ENCODE assay signal across 15 cellular contexts in the genomic region with DNA sequence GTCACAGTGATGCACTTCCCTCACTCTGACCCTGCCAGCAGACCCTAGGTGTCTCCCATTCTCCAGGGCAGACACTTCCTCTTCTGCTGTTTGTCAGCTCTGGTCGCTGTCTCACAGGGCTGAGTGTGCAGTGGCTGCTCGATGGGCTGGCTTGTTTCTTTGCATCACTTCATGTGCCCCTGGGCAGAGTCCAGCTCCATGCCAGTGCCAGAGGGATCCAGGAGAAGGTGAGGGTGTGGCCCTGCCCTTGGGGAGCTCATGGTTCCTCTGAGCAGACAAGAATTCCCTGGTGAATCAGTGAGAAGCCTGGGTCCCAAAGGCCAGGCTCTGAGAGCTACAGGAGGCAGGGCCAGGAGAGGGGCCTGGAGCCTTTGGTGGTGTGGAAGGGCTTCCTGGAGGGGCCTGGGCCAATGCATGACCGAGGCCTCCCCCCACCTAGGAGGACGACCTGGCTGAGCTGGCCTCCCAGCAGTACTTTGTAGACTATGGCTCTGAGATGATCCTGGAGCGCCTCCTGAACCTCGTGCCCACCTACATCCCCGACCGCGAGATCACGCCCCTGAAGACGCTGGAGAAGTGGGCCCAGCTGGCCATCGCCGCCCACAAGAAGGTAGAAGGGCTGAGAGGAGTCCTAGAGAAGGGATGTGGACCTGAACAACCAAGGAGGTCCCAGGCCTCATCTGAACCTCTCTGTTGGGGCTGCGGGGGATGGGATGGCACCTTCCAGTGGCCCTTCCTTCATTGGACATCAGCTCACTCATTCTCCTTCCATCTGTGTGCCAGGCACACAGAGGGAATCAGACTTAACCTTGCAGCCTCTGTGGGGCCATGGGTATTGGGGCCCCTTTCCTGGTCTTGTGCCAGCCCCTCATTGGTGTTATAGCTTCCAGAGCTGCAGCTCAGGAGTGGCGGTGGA.
DNase-seq lines count a peak whose midpoint lies in the region; ATAC-seq, FAIRE-seq and TF ChIP-seq lines count a peak whose summit lies in the region.
"Had no signal": no experiment of that assay in that cellular context is flagged by ENCODE, and none has a peak within 500 bp of the region (broad histone marks: within the 10 kb centered on the region; RNA-seq: fewer than 3 reads in every experiment).

No MANE protein-coding gene starts in this region.

- TF ChIP-seq POLR2A in NB4 (IDR thresholded peaks at IDR 0.05; ENCODE audit: extremely low read depth, insufficient read length): no peak

- CTCF ChIA-PET in WTC11 (lab: Charles Lee): interaction anchor here (0.7 to 2.3 kb wide), 4 partner anchors 17 to 396 kb away, joined by 3 to 14 read pairs (median 6); a partner anchor contains a TSS

- H3K4me3 Mint-ChIP-seq in WTC11: no peak overlapping the region
- H3K4me3 Mint-ChIP-seq: CD14-positive monocyte had no signal

- DNase-seq in left cardiac atrium (peak; percentile 16), right atrium auricular region (ENCODE audit: low spot score) (no peak), NB4 (ENCODE audit: low read depth) (peak; percentile 54), lower lobe of right lung (peak; percentile 26), urothelium cell line (ENCODE audit: low spot score) (no peak), MM.1S (no peak), WTC11 (ENCODE audit: low spot score) (no peak)
- DNase-seq: Karpas-422, NCI-H1436, NCI-H2029 treated with DMSO at 0.1 percent for 48 hours, NCI-H774, RPMI8226 had no signal

- FAIRE-seq in urothelium cell line (lab: Jason Lieb, UNC): peak; percentile 35
- FAIRE-seq: H1 had no signal

- no peak overlapping the region for H3K4me2 ChIP-seq in MM.1S (ENCODE audit: low read depth, low read length)

- H3K36me3 ChIP-seq in right atrium auricular region: no peaks in the 10 kb centered on the region
- H3K36me3 ChIP-seq in lower lobe of right lung: no peaks in the 10 kb centered on the region
- no peaks in the 10 kb centered on the region for H3K36me3 ChIP-seq in MM.1S (replicated peaks; ENCODE audit: insufficient read depth, low read length)

- intact Hi-C loops in left cardiac atrium (cut with DNase I): no loop called here
- intact Hi-C loops in lower lobe of right lung (cut with DNase I): no loop called here

- H3K4me1 ChIP-seq in right atrium auricular region (no peaks in the 10 kb centered on the region), lower lobe of right lung (no peaks in the 10 kb centered on the region), MM.1S (ENCODE audit: low read length) (no peaks in the 10 kb centered on the region)

- H2AFZ ChIP-seq in MM.1S (ENCODE audit: low read length): no peak overlapping the region

- peaks cover 5% of the 10 kb centered on the region for H3K4me1 Mint-ChIP-seq in WTC11

- H3K27ac ChIP-seq in right atrium auricular region (no peak overlapping the region), lower lobe of right lung (no peak overlapping the region), MM.1S (ENCODE audit: low read length) (no peak overlapping the region)

- H3K27me3 Mint-ChIP-seq in WTC11 (ENCODE audit: low read depth): no peaks in the 10 kb centered on the region; the same call in 1 of the 2 replicates

- no peak overlapping the region for H3K9ac ChIP-seq in MM.1S (ENCODE audit: low read length)

- H4K20me1 ChIP-seq in MM.1S (ENCODE audit: insufficient read depth, low read length): no peaks in the 10 kb centered on the region

- no peaks in the 10 kb centered on the region for H3K9me3 ChIP-seq in right atrium auricular region
- H3K9me3 ChIP-seq in lower lobe of right lung: no peaks in the 10 kb centered on the region
- H3K9me3 ChIP-seq in MM.1S (replicated peaks; ENCODE audit: insufficient read depth, low read length): no peaks in the 10 kb centered on the region

- H3F3A ChIP-seq in MM.1S (ENCODE audit: insufficient read depth, low read length): no peaks in the 10 kb centered on the region

- no peak overlapping the region for H3K4me3 ChIP-seq in right atrium auricular region
- H3K4me3 ChIP-seq in NB4 (ENCODE audit: low read depth, low read length): no peak overlapping the region
- no peak overlapping the region for H3K4me3 ChIP-seq in lower lobe of right lung
- no peak overlapping the region for H3K4me3 ChIP-seq in MM.1S (ENCODE audit: low read length)

- TF ChIP-seq CTCF in right atrium auricular region (IDR thresholded peaks at IDR 0.05) (no peak), NB4 (IDR thresholded peaks at IDR 0.05; ENCODE audit: low read depth, low read length) (no peak), lower lobe of right lung (IDR thresholded peaks at IDR 0.05) (no peak), MM.1S (IDR thresholded peaks at IDR 0.05; ENCODE audit: low read length) (no peak), WTC11 (IDR thresholded peaks at IDR 0.05) (no peak)

- H3K79me2 ChIP-seq in MM.1S (ENCODE audit: low read length): no peaks in the 10 kb centered on the region

- POLR2A ChIA-PET in WTC11 (lab: Charles Lee): no interaction called here

- H3K9me3 Mint-ChIP-seq in WTC11: no peaks in the 10 kb centered on the region

- no peaks in the 10 kb centered on the region for H3K9me2 ChIP-seq in MM.1S (replicated peaks; ENCODE audit: insufficient read depth, low read length)

- H3K27ac Mint-ChIP-seq in WTC11: no peak overlapping the region
- H3K27ac Mint-ChIP-seq: CD14-positive monocyte had no signal

- H3K27me3 ChIP-seq in right atrium auricular region: no peaks in the 10 kb centered on the region
- H3K27me3 ChIP-seq in lower lobe of right lung (ENCODE audit: low read depth): no peaks in the 10 kb centered on the region
- no peaks in the 10 kb centered on the region for H3K27me3 ChIP-seq in MM.1S (replicated peaks; ENCODE audit: insufficient read depth, low read length)

- ATAC-seq in left cardiac atrium: no peak
- ATAC-seq in lower lobe of right lung: no peak
- ATAC-seq in WTC11: no peak
- no peak for ATAC-seq in HG03432 (IDR thresholded peaks at IDR 0.05; ENCODE audit: unreplicated experiment)

- no peaks in the 10 kb centered on the region for H3K36me3 Mint-ChIP-seq in WTC11

TF ChIP-seq in WTC11, 78 proteins besides CTCF, POLR2A, EP300 and RAD21:
- no peak for TF ChIP-seq ESRRA (CRISPR knock-in tag; IDR thresholded peaks at IDR 0.05; ENCODE audit: borderline replicate concordance)

Comparison
In these comparisons a context has a peak if more than half of its experiments do, and no peak if none do; other contexts are left out.
1. DNase-seq: peak in left cardiac atrium (single experiment), NB4 (single experiment) and lower lobe of right lung (single experiment); none in right atrium auricular region (single experiment), urothelium cell line (single experiment), MM.1S (single experiment) and WTC11 (single experiment).